9 cellular contexts compared by ENCODE assay signal in the genomic region with DNA sequence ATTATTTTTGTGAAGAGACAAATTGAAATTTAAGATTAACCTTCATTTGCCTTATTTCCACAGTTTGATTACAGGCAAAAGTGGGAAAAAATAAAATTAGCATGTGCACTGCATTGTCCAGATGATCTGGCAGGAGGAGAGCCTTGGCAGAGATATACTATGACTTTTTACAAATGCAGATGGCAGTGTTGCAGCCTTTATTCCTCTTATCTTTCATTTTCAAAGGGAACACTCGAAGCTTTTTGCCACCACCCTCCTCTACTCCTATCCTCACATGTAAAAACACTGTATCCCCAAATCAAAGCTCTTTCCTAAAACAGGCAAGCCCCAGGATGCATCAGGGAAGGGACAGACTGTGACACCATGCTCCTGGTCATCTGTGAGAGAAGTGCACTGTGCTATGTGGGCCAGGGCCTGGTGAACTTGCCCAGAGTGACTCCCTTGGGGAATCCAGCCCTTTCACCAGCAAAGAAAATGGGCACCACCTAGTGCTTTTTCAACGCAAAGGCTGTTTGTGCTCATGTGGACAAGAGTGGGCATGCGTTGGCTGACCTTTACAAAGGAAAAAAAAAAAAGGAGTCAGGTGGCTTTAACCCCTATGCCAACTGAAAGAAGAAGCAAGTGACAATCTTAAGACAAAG.
A peak's percentile ranks its signal among the peaks of the same experiment; 100 is the strongest.
DNase-seq lines count a peak whose midpoint lies in the region; ATAC-seq and TF ChIP-seq lines count a peak whose summit lies in the region.
"Had no signal": no experiment of that assay in that cellular context is flagged by ENCODE, and none has a peak within 500 bp of the region (broad histone marks: within the 10 kb centered on the region; RNA-seq: fewer than 3 reads in every experiment).

No MANE protein-coding gene starts in this region.

- CTCF ChIA-PET in activated CD8-positive, alpha-beta memory T cell treated with anti-CD3 and anti-CD28 coated beads, Interleukin-2, amount 10 ng/mL, durations not matched to agents 7 days and 5 days (lab: Charles Lee) = no interaction called here

- H3K27me3 ChIP-seq in psoas muscle (ENCODE audit: insufficient read depth in 3 of 3, low read length in 2 of 3) = no peaks in the 10 kb centered on the region

- no peak overlapping the region for H3K4me3 Mint-ChIP-seq in activated CD8-positive, alpha-beta memory T cell treated with anti-CD3 and anti-CD28 coated beads, Interleukin-2, amount 10 ng/mL, durations not matched to agents 7 days and 5 days
- H3K4me3 Mint-ChIP-seq: activated naive CD4-positive, alpha-beta T cell treated with anti-CD3 and anti-CD28 coated beads, Interleukin-2, amount 50 U/mL, for 24 hours had no signal

- H3K27ac Mint-ChIP-seq in activated CD8-positive, alpha-beta memory T cell treated with anti-CD3 and anti-CD28 coated beads, Interleukin-2, amount 10 ng/mL, durations not matched to agents 7 days and 5 days = no peak overlapping the region
- H3K27ac Mint-ChIP-seq: activated naive CD4-positive, alpha-beta T cell treated with anti-CD3 and anti-CD28 coated beads, Interleukin-2, amount 50 U/mL, for 24 hours had no signal

- no peaks in the 10 kb centered on the region for H3K4me1 ChIP-seq in psoas muscle

- DNase-seq in HCEC 1CT = peak; percentile 76
- DNase-seq in RPMI7951 (ENCODE audit: low read depth) = peak; percentile 73
- peak; percentile 61 for DNase-seq in fibroblast of villous mesenchyme (ENCODE audit: low read depth)
- no peak for DNase-seq in psoas muscle
- no peak for DNase-seq in activated CD8-positive, alpha-beta memory T cell treated with anti-CD3 and anti-CD28 coated beads, Interleukin-2, amount 10 ng/mL, durations not matched to agents 7 days and 5 days
- DNase-seq in AML-193 (lab: John Stamatoyannopoulos, UW) = no peak

- H3K9me3 ChIP-seq in psoas muscle = no peaks in the 10 kb centered on the region

- intact Hi-C loops in psoas muscle (cut with DNase I) = no loop called here

- no peaks in the 10 kb centered on the region for H3K36me3 ChIP-seq in psoas muscle (ENCODE audit: insufficient read depth in 1 of 2, low read depth in 1 of 2)

- no peaks in the 10 kb centered on the region for H3K36me3 Mint-ChIP-seq in activated CD8-positive, alpha-beta memory T cell treated with anti-CD3 and anti-CD28 coated beads, Interleukin-2, amount 10 ng/mL, durations not matched to agents 7 days and 5 days
- H3K36me3 Mint-ChIP-seq: activated naive CD4-positive, alpha-beta T cell treated with anti-CD3 and anti-CD28 coated beads, Interleukin-2, amount 50 U/mL, for 24 hours had no signal

- H3K9me3 Mint-ChIP-seq in activated CD8-positive, alpha-beta memory T cell treated with anti-CD3 and anti-CD28 coated beads, Interleukin-2, amount 10 ng/mL, durations not matched to agents 7 days and 5 days (ENCODE audit: low read depth) = no peaks in the 10 kb centered on the region
- H3K9me3 Mint-ChIP-seq: activated naive CD4-positive, alpha-beta T cell treated with anti-CD3 and anti-CD28 coated beads, Interleukin-2, amount 50 U/mL, for 24 hours had no signal

- H3K4me3 ChIP-seq in fibroblast of villous mesenchyme (ENCODE audit: low read depth, low read length) = no peak overlapping the region
- H3K4me3 ChIP-seq in psoas muscle = no peak overlapping the region

- TF ChIP-seq CTCF in 22Rv1 (IDR thresholded peaks at IDR 0.05) (peak; percentile 39), fibroblast of villous mesenchyme (IDR thresholded peaks at IDR 0.05; ENCODE audit: insufficient read depth, low read depth, low read length) (peak; percentile 58), psoas muscle (IDR thresholded peaks at IDR 0.05) (peak; percentile 35)

- H3K27ac ChIP-seq in 22Rv1 (no peak overlapping the region), psoas muscle (no peak overlapping the region)

- 24 to 47% (median 35%) methylated on average over 3 of the region's 3 CpGs for WGBS in psoas muscle, 3 donors

- ATAC-seq in psoas muscle (peak in 3 of 4 donors; percentile 68 to 75 (median 71)), HG03460 (IDR thresholded peaks at IDR 0.05; ENCODE audit: unreplicated experiment) (no peak)
- ATAC-seq in activated CD8-positive, alpha-beta memory T cell treated with anti-CD3 and anti-CD28 coated beads, Interleukin-2, amount 10 ng/mL, durations not matched to agents 7 days and 5 days = no peak

- H3K4me1 Mint-ChIP-seq in activated CD8-positive, alpha-beta memory T cell treated with anti-CD3 and anti-CD28 coated beads, Interleukin-2, amount 10 ng/mL, durations not matched to agents 7 days and 5 days = no peaks in the 10 kb centered on the region
- H3K4me1 Mint-ChIP-seq: activated naive CD4-positive, alpha-beta T cell treated with anti-CD3 and anti-CD28 coated beads, Interleukin-2, amount 50 U/mL, for 24 hours had no signal

- H3K27me3 Mint-ChIP-seq in activated CD8-positive, alpha-beta memory T cell treated with anti-CD3 and anti-CD28 coated beads, Interleukin-2, amount 10 ng/mL, durations not matched to agents 7 days and 5 days = peaks cover 5% of the 10 kb centered on the region

Comparison
In these comparisons a context has a peak if more than half of its experiments do, and no peak if none do; other contexts are left out.
1. DNase-seq: peak in HCEC 1CT (single experiment), RPMI7951 (single experiment) and fibroblast of villous mesenchyme (single experiment); none in psoas muscle (0 of 2), activated CD8-positive, alpha-beta memory T cell treated with anti-CD3 and anti-CD28 coated beads, Interleukin-2, amount 10 ng/mL, durations not matched to agents 7 days and 5 days (single experiment) and AML-193 (0 of 2).
2. ATAC-seq: peak in psoas muscle (3 of 4); none in activated CD8-positive, alpha-beta memory T cell treated with anti-CD3 and anti-CD28 coated beads, Interleukin-2, amount 10 ng/mL, durations not matched to agents 7 days and 5 days (single experiment) and HG03460 (single experiment).
3. Peak in every context shown above with its lines, with median percentiles within 50 percentile points of each other: CTCF ChIP-seq.